In genomic region chr17:73272906-73273218, GRCh38 we compare ENCODE assay signal across 1 cellular context.
TF ChIP-seq lines count a peak whose summit lies in the region.

No MANE protein-coding gene starts in this region.

TF ChIP-seq in HepG2, 621 proteins besides CTCF, POLR2A, EP300 and RAD21 (continued from another document and continues in another):
- TF ChIP-seq, protein P1, sequence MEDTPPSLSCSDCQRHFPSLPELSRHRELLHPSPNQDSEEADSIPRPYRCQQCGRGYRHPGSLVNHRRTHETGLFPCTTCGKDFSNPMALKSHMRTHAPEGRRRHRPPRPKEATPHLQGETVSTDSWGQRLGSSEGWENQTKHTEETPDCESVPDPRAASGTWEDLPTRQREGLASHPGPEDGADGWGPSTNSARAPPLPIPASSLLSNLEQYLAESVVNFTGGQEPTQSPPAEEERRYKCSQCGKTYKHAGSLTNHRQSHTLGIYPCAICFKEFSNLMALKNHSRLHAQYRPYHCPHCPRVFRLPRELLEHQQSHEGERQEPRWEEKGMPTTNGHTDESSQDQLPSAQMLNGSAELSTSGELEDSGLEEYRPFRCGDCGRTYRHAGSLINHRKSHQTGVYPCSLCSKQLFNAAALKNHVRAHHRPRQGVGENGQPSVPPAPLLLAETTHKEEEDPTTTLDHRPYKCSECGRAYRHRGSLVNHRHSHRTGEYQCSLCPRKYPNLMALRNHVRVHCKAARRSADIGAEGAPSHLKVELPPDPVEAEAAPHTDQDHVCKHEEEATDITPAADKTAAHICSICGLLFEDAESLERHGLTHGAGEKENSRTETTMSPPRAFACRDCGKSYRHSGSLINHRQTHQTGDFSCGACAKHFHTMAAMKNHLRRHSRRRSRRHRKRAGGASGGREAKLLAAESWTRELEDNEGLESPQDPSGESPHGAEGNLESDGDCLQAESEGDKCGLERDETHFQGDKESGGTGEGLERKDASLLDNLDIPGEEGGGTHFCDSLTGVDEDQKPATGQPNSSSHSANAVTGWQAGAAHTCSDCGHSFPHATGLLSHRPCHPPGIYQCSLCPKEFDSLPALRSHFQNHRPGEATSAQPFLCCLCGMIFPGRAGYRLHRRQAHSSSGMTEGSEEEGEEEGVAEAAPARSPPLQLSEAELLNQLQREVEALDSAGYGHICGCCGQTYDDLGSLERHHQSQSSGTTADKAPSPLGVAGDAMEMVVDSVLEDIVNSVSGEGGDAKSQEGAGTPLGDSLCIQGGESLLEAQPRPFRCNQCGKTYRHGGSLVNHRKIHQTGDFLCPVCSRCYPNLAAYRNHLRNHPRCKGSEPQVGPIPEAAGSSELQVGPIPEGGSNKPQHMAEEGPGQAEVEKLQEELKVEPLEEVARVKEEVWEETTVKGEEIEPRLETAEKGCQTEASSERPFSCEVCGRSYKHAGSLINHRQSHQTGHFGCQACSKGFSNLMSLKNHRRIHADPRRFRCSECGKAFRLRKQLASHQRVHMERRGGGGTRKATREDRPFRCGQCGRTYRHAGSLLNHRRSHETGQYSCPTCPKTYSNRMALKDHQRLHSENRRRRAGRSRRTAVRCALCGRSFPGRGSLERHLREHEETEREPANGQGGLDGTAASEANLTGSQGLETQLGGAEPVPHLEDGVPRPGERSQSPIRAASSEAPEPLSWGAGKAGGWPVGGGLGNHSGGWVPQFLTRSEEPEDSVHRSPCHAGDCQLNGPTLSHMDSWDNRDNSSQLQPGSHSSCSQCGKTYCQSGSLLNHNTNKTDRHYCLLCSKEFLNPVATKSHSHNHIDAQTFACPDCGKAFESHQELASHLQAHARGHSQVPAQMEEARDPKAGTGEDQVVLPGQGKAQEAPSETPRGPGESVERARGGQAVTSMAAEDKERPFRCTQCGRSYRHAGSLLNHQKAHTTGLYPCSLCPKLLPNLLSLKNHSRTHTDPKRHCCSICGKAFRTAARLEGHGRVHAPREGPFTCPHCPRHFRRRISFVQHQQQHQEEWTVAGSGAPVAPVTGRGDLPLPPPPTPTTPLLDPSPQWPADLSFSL (CRISPR knock-in tag; IDR thresholded peaks at IDR 0.05) = no peak
- TF ChIP-seq RORA (CRISPR knock-in tag; IDR thresholded peaks at IDR 0.05) = 0 out of 2 replicates have a peak, but pooled peaks have one; percentile 26
- no peak for TF ChIP-seq TP53 (CRISPR knock-in tag; conservative IDR thresholded peaks at IDR 0.05)
- TF ChIP-seq TRAFD1 (CRISPR knock-in tag; IDR thresholded peaks at IDR 0.05; ENCODE audit: borderline replicate concordance) = no peak
- TF ChIP-seq ZNF552 (CRISPR knock-in tag; IDR thresholded peaks at IDR 0.05; ENCODE audit: borderline replicate concordance) = no peak
- TF ChIP-seq ZBTB2 (CRISPR knock-in tag; IDR thresholded peaks at IDR 0.05; ENCODE audit: low read depth) = no peak
- TF ChIP-seq, protein P2, sequence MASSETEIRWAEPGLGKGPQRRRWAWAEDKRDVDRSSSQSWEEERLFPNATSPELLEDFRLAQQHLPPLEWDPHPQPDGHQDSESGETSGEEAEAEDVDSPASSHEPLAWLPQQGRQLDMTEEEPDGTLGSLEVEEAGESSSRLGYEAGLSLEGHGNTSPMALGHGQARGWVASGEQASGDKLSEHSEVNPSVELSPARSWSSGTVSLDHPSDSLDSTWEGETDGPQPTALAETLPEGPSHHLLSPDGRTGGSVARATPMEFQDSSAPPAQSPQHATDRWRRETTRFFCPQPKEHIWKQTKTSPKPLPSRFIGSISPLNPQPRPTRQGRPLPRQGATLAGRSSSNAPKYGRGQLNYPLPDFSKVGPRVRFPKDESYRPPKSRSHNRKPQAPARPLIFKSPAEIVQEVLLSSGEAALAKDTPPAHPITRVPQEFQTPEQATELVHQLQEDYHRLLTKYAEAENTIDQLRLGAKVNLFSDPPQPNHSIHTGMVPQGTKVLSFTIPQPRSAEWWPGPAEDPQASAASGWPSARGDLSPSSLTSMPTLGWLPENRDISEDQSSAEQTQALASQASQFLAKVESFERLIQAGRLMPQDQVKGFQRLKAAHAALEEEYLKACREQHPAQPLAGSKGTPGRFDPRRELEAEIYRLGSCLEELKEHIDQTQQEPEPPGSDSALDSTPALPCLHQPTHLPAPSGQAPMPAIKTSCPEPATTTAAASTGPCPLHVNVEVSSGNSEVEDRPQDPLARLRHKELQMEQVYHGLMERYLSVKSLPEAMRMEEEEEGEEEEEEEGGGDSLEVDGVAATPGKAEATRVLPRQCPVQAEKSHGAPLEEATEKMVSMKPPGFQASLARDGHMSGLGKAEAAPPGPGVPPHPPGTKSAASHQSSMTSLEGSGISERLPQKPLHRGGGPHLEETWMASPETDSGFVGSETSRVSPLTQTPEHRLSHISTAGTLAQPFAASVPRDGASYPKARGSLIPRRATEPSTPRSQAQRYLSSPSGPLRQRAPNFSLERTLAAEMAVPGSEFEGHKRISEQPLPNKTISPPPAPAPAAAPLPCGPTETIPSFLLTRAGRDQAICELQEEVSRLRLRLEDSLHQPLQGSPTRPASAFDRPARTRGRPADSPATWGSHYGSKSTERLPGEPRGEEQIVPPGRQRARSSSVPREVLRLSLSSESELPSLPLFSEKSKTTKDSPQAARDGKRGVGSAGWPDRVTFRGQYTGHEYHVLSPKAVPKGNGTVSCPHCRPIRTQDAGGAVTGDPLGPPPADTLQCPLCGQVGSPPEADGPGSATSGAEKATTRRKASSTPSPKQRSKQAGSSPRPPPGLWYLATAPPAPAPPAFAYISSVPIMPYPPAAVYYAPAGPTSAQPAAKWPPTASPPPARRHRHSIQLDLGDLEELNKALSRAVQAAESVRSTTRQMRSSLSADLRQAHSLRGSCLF (CRISPR knock-in tag; IDR thresholded peaks at IDR 0.05; ENCODE audit: borderline replicate concordance) = no peak
- no peak for TF ChIP-seq ZNF703 (CRISPR knock-in tag; IDR thresholded peaks at IDR 0.05; ENCODE audit: borderline replicate concordance)
- no peak; the same call in 1 of the 2 replicates for TF ChIP-seq ATF3 (CRISPR knock-in tag; IDR thresholded peaks at IDR 0.05)
- peak; percentile 54; the same call in 1 of the 2 replicates for TF ChIP-seq FOXC1 (CRISPR knock-in tag; IDR thresholded peaks at IDR 0.05; ENCODE audit: borderline replicate concordance)
- no peak; the same call in 1 of the 2 replicates for TF ChIP-seq ARNTL (CRISPR knock-in tag; IDR thresholded peaks at IDR 0.05)
- no peak for TF ChIP-seq PAF1 (CRISPR knock-in tag; IDR thresholded peaks at IDR 0.05)
- peak; percentile 51; the same call in 1 of the 2 replicates for TF ChIP-seq ZNF691 (CRISPR knock-in tag; IDR thresholded peaks at IDR 0.05; ENCODE audit: borderline replicate concordance, low read depth)
- TF ChIP-seq HDAC6 (IDR thresholded peaks at IDR 0.05; ENCODE audit: low read depth, low read length) = no peak
- 0 out of 2 replicates have a peak, but pooled peaks have one; percentile 45 for TF ChIP-seq IRF2 (CRISPR knock-in tag; IDR thresholded peaks at IDR 0.05)
- TF ChIP-seq, protein P3, sequence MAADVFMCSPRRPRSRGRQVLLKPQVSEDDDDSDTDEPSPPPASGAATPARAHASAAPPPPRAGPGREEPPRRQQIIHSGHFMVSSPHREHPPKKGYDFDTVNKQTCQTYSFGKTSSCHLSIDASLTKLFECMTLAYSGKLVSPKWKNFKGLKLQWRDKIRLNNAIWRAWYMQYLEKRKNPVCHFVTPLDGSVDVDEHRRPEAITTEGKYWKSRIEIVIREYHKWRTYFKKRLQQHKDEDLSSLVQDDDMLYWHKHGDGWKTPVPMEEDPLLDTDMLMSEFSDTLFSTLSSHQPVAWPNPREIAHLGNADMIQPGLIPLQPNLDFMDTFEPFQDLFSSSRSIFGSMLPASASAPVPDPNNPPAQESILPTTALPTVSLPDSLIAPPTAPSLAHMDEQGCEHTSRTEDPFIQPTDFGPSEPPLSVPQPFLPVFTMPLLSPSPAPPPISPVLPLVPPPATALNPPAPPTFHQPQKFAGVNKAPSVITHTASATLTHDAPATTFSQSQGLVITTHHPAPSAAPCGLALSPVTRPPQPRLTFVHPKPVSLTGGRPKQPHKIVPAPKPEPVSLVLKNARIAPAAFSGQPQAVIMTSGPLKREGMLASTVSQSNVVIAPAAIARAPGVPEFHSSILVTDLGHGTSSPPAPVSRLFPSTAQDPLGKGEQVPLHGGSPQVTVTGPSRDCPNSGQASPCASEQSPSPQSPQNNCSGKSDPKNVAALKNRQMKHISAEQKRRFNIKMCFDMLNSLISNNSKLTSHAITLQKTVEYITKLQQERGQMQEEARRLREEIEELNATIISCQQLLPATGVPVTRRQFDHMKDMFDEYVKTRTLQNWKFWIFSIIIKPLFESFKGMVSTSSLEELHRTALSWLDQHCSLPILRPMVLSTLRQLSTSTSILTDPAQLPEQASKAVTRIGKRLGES (CRISPR knock-in tag; IDR thresholded peaks at IDR 0.05; ENCODE audit: borderline replicate concordance) = no peak
- no peak for TF ChIP-seq ZBTB8A (CRISPR knock-in tag; IDR thresholded peaks at IDR 0.05; ENCODE audit: borderline replicate concordance, low read depth)
- TF ChIP-seq ZFYVE20 (CRISPR knock-in tag; IDR thresholded peaks at IDR 0.05; ENCODE audit: borderline replicate concordance, low read depth) = no peak
- no peak for TF ChIP-seq MTA3 (CRISPR knock-in tag; IDR thresholded peaks at IDR 0.05)
- TF ChIP-seq, protein P4, sequence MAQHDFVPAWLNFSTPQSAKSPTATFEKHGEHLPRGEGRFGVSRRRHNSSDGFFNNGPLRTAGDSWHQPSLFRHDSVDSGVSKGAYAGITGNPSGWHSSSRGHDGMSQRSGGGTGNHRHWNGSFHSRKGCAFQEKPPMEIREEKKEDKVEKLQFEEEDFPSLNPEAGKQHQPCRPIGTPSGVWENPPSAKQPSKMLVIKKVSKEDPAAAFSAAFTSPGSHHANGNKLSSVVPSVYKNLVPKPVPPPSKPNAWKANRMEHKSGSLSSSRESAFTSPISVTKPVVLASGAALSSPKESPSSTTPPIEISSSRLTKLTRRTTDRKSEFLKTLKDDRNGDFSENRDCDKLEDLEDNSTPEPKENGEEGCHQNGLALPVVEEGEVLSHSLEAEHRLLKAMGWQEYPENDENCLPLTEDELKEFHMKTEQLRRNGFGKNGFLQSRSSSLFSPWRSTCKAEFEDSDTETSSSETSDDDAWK (CRISPR knock-in tag; IDR thresholded peaks at IDR 0.05) = no peak
- peak; percentile 97 for TF ChIP-seq FOXA3 (CRISPR knock-in tag; IDR thresholded peaks at IDR 0.05)
- TF ChIP-seq, protein P5, sequence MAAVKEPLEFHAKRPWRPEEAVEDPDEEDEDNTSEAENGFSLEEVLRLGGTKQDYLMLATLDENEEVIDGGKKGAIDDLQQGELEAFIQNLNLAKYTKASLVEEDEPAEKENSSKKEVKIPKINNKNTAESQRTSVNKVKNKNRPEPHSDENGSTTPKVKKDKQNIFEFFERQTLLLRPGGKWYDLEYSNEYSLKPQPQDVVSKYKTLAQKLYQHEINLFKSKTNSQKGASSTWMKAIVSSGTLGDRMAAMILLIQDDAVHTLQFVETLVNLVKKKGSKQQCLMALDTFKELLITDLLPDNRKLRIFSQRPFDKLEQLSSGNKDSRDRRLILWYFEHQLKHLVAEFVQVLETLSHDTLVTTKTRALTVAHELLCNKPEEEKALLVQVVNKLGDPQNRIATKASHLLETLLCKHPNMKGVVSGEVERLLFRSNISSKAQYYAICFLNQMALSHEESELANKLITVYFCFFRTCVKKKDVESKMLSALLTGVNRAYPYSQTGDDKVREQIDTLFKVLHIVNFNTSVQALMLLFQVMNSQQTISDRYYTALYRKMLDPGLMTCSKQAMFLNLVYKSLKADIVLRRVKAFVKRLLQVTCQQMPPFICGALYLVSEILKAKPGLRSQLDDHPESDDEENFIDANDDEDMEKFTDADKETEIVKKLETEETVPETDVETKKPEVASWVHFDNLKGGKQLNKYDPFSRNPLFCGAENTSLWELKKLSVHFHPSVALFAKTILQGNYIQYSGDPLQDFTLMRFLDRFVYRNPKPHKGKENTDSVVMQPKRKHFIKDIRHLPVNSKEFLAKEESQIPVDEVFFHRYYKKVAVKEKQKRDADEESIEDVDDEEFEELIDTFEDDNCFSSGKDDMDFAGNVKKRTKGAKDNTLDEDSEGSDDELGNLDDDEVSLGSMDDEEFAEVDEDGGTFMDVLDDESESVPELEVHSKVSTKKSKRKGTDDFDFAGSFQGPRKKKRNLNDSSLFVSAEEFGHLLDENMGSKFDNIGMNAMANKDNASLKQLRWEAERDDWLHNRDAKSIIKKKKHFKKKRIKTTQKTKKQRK (IDR thresholded peaks at IDR 0.05; ENCODE audit: low read length) = no peak
- TF ChIP-seq, protein P6, sequence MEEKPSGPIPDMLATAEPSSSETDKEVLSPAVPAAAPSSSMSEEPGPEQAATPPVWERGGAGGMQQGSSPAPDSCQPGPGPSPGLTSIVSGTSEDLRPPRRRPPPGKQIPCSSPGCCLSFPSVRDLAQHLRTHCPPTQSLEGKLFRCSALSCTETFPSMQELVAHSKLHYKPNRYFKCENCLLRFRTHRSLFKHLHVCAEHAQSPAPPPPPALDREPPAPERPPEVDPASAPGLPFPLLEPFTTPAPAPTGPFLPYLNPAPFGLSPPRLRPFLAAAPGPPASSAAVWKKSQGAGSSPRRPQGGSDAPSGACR (CRISPR knock-in tag; IDR thresholded peaks at IDR 0.05) = peak; percentile 67; the same call in 1 of the 2 replicates
- no peak for TF ChIP-seq ZNF749 (CRISPR knock-in tag; IDR thresholded peaks at IDR 0.05; ENCODE audit: borderline replicate concordance)
